In the genomic region with DNA sequence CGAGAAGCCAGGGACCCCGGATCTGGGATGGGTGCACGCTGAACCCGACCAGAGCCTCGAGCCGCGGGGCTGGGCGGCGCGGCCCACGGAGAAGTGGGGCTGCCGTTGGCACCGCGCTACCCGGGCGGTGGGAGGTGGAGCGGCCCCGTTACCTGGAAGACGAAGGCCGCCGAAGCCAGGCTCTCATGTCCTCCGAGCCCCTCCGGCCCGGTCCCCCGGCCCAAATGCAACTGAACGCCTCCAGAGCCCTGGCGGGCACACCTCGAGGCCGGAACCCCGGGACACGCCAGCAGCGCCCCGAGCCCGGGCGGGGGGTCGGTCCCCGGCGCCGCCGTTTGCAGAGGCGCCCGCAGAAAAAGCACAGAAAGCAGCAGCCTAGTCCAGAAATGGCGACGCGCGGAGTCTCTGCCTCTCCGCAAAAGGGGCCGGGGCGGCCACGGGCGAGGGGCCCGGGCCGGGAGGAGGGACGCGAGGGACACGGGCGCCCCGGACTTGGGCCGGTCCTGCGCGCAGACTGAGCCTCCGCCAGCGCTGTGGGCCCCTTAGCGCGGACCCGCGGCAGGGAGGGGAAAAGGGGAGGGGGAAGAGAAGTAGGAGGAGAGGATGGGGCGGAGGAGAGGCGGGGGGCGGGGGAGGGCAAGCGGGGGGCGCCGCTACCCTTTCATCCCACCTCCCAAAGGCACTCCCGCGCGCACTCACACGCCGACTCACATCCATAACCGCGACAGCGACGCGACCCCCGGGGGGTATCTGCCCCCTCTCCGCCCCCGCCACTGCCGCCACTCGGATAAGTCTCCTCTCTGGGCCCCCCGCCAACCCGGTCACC, we compare ENCODE assay signal across 1 cellular context.
TF ChIP-seq lines count a peak whose summit lies in the region.

No MANE protein-coding gene starts in this region.

TF ChIP-seq in K562, 482 proteins besides CTCF, POLR2A, EP300 and RAD21 (continued from another document):
- no peak for TF ChIP-seq HOXB6 (CRISPR knock-in tag; IDR thresholded peaks at IDR 0.05; ENCODE audit: borderline replicate concordance)
